In the genomic region with DNA sequence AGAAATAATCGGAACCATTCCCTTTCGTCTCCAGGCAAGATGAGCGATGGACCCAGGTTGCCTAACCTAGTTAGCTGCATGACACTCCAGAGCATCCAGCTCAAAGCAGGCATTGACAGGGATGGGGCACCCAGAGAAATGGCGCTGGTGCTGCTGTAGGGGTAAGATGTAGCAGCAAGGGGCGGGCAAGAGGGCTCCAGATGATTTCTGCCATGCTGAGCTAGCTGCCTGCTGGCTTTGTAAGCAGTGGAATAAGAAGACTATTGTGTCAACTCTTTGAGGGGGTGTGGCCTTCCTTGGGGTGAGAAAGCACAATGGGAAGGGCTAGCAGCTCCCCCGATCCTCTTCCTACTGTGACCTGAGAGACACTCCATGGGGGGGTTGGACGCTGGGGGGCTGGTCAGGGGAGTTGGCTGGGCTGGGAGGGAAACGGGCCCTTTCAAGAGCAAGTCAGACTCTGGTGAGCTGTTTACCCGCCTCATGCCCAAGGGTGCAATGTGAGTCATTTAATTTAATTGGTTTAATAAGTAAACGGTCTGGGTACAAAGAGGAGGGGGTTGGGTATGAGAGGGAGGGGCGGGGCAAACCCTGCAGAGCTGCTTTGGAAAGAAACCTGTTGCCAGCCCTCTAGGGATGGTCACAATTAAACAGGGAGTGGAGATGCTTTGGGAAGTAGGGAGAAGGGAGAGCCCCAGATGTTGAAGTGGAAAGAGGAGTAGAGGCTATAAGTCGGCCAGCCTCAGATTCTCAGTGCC, we compare ENCODE assay signal across 8 cellular contexts. TPM values are rescaled to one million over a fixed set of nuclear protein-coding genes. Genes with fewer than 3 reads are reported as not detected.
DNase-seq lines count a peak whose midpoint lies in the region; ATAC-seq lines count a peak whose summit lies in the region.

No MANE protein-coding gene starts in this region.

- DNase-seq in H4 (ENCODE audit: low spot score): peak; percentile 40
- DNase-seq in NCI-H510A treated with DMSO at 0.1 percent for 48 hours (lab: John Stamatoyannopoulos, UW): peak; percentile 87
- DNase-seq in foreskin melanocyte: peak; percentile 81
- peak; percentile 87 for DNase-seq in pons (ENCODE audit: low spot score)
- no peak for DNase-seq in cerebellar nuclear complex (lab: John Stamatoyannopoulos, UW)
- DNase-seq in KBM-7: no peak

- in situ Hi-C loops in KBM-7 (cut with MboI; ENCODE audit: low pct_unique_long_range_greater_than_20kb, low sequenced_read_pairs): no loop called here

- ATAC-seq in HG03135 (IDR thresholded peaks at IDR 0.05; ENCODE audit: unreplicated experiment): no peak
- ATAC-seq in HG02970 (IDR thresholded peaks at IDR 0.05; ENCODE audit: low FRiP score, unreplicated experiment): no peak

RNA-seq across cellular contexts. Expression of gene B4GALNT3, which starts 50.5 kb away (rescaled TPM):
- 3.0 and 3.3 TPM in 2 replicates for total RNA-seq in H4 (2014; rRNA removed; shearing (Covaris generic))

Comparison
In these comparisons a context has a peak if more than half of its experiments do, and no peak if none do; other contexts are left out.
1. DNase-seq: peak in H4 (single experiment), NCI-H510A treated with DMSO at 0.1 percent for 48 hours (single experiment), foreskin melanocyte (single experiment) and pons (single experiment); none in cerebellar nuclear complex (0 of 2) and KBM-7 (single experiment).